Comparison of ENCODE assay signal across 8 cellular contexts in the genomic region with DNA sequence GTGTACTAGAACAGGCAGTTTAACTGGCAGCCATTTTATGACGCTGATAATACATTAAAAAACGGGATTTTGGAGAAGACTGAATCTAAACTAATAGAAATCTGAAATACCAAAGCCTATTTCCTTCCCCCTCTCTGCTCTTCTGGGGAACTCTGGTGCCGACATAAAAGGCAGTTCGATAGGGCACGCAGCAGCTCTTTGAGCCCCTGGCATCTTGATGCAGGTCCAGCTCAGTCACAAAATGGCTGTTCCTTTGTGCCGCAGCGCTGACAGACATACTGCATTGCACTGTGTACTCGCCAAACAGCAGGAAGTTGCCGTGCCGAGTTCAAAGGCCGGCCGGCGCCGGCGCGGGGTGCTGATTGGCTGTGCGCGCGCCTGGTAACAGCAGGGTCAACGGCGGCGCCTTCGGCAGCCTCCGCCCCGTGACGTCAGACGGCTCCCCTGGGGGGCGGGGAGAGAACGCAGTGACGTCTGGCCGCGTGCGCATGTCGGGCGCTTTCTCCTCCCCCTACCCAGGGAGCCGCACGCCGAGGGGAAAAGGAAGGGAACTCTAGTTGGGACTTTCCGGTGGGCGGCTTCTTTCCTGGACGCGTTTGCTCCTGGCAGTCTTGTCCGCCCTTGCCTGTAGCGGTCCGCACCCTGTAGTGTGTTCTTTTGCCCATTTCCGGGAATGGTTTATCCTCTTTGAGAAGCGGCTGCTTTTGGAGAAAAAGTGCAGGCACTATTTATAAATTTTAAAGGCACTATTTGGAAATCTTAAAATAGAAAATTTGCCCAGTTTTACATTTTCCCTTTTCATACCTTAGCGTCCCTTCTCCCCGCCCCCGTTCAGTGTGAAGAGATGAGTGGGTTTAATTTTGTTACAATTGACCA. TPM values are rescaled to one million over a fixed set of nuclear protein-coding genes. Genes with fewer than 3 reads are reported as not detected.
DNase-seq lines count a peak whose midpoint lies in the region; ATAC-seq, FAIRE-seq and TF ChIP-seq lines count a peak whose summit lies in the region.

No MANE protein-coding gene starts in this region.

- peak; percentile 85 for ATAC-seq in HG02798 (IDR thresholded peaks at IDR 0.05; ENCODE audit: poor library complexity, unreplicated experiment)

- 0% methylated on average over 35 to 48 of the region's 50 CpGs for WGBS in tibial nerve, 2 donors

- DNase-seq in GM12891 (ENCODE audit: insufficient read length, low spot score) (peak; percentile 53), NCI-H1417 treated with DMSO at 0.1 percent for 48 hours (lab: John Stamatoyannopoulos, UW) (peak; percentile 98), SW 1271 (lab: John Stamatoyannopoulos, UW) (peak; percentile 99 to 100), adipocyte (ENCODE audit: low read depth) (peak; percentile 99), cardiac septum (ENCODE audit: low spot score) (peak; percentile 99), tibial nerve (ENCODE audit: low spot score in 2 of 2) (peak; percentile 97 to 98)

- H3K36me3 ChIP-seq in adipocyte (ENCODE audit: control insufficient read depth, insufficient read depth, low read length, severe bottlenecking) (peaks cover 5% of the 10 kb centered on the region), parathyroid adenoma (ENCODE audit: control insufficient read depth, insufficient read depth, low read length) (no peaks in the 10 kb centered on the region), tibial nerve (no peaks in the 10 kb centered on the region)

- intact Hi-C loops in cardiac septum (cut with DNase I) = loop anchor here (1.0 kb wide), 2 partner anchors 21 to 95 kb away; no protein-coding TSS in a partner anchor

- H3K27me3 ChIP-seq in adipocyte (replicated peaks; ENCODE audit: control insufficient read depth, insufficient read depth, low read length) (no peaks in the 10 kb centered on the region), parathyroid adenoma (ENCODE audit: control insufficient read depth, insufficient read depth, low read length) (no peaks in the 10 kb centered on the region), tibial nerve (no peaks in the 10 kb centered on the region)

- H3K9ac ChIP-seq in adipocyte (ENCODE audit: low read length) = peak overlapping the region; percentile 99
- H3K9ac ChIP-seq in parathyroid adenoma = peak overlapping the region; percentile 11

- peak overlapping the region; percentile 22 for H2AFZ ChIP-seq in parathyroid adenoma

- FAIRE-seq in GM12891 (lab: Jason Lieb, UNC) = peak; percentile 97

- H3K9me3 ChIP-seq in adipocyte (ENCODE audit: control insufficient read depth, low read length) = no peaks in the 10 kb centered on the region
- no peaks in the 10 kb centered on the region for H3K9me3 ChIP-seq in parathyroid adenoma (ENCODE audit: control insufficient read depth, low read length)
- H3K9me3 ChIP-seq in tibial nerve = no peaks in the 10 kb centered on the region

- peak; percentile 100 for TF ChIP-seq EP300 in tibial nerve (IDR thresholded peaks at IDR 0.05)

- TF ChIP-seq POLR2A in GM12891 (IDR thresholded peaks at IDR 0.05; ENCODE audit: low read depth, low read length) (peak; percentile 99), tibial nerve (IDR thresholded peaks at IDR 0.05) (peak; percentile 95 to 96)

- peak overlapping the region; percentile 98 for H3K27ac ChIP-seq in parathyroid adenoma
- peak overlapping the region; percentile 90 to 99 (median 98) for H3K27ac ChIP-seq in tibial nerve

- TF ChIP-seq CTCF in parathyroid adenoma (IDR thresholded peaks at IDR 0.05) (no peak), tibial nerve (IDR thresholded peaks at IDR 0.05) (peak in 2 of 5 experiments; percentile 47 to 49)

- peaks cover 51% of the 10 kb centered on the region for H3K4me1 ChIP-seq in adipocyte (ENCODE audit: control insufficient read depth, insufficient read depth, low read length)
- H3K4me1 ChIP-seq in parathyroid adenoma = peaks cover 24% of the 10 kb centered on the region
- H3K4me1 ChIP-seq in tibial nerve = peaks cover 0 to 71% (median 50%) of the 10 kb centered on the region in 4 donors

- peak overlapping the region; percentile 94 for H3K4me2 ChIP-seq in parathyroid adenoma (ENCODE audit: low read length)

- H3K4me3 ChIP-seq in adipocyte (ENCODE audit: low read length) (peak overlapping the region; percentile 96), parathyroid adenoma (ENCODE audit: low read depth, low read length) (peak overlapping the region; percentile 85), tibial nerve (peak overlapping the region; percentile 47 to 69 (median 64))

- peaks cover 60% of the 10 kb centered on the region for H3K79me2 ChIP-seq in parathyroid adenoma

TF ChIP-seq in GM12891, 5 proteins besides CTCF, POLR2A, EP300 and RAD21:
- TF ChIP-seq POLR2AphosphoS5 (IDR thresholded peaks at IDR 0.05; ENCODE audit: low read depth, low read length) (peak; percentile 98), POU2F2 (IDR thresholded peaks at IDR 0.05; ENCODE audit: low read depth, low read length) (peak; percentile 77), PAX5 (IDR thresholded peaks at IDR 0.05; ENCODE audit: insufficient read depth, low read length, severe bottlenecking) (peak; percentile 1), TAF1 (IDR thresholded peaks at IDR 0.05; ENCODE audit: low read depth, low read length) (peak; percentile 93), SPI1 (IDR thresholded peaks at IDR 0.05; ENCODE audit: low read depth, low read length) (peak; percentile 11; the same call in 1 of the 2 replicates)

RNA-seq across cellular contexts. Expression of gene CHD2, which starts 4.1 kb away (rescaled TPM):
- polyA plus RNA-seq in GM12891 (2012; ENCODE audit: low read depth, missing spikeins) = 45.4 TPM
- total RNA-seq in cardiac septum (59.5 TPM), tibial nerve (100 to 1,000 TPM in 2 of 4 donors, 10 to 100 TPM in 2; 96.5 to 133 (median 102) TPM)

Comparison
In these comparisons a context has a peak if more than half of its experiments do, and no peak if none do; other contexts are left out.
1. Peak in every context shown above with its lines: DNase-seq, ATAC-seq, H3K4me3 ChIP-seq and H3K27ac ChIP-seq.